In genomic region chr21:46096997-46097825, GRCh38 we compare ENCODE assay signal across 8 cellular contexts. TPM values are rescaled to one million over a fixed set of nuclear protein-coding genes. Genes with fewer than 3 reads are reported as not detected.
DNase-seq lines count a peak whose midpoint lies in the region; ATAC-seq and TF ChIP-seq lines count a peak whose summit lies in the region.

No MANE protein-coding gene starts in this region.

- H3K9me2 ChIP-seq in OCI-LY7 (ENCODE audit: insufficient read depth, low read length) = no peaks in the 10 kb centered on the region

- BruUV-seq in OCI-LY7 (replicated peaks; lab: Mats Ljungman, UMichigan) = no TSS peak

- ATAC-seq in effector memory CD8-positive, alpha-beta T cell (replicated peaks) = no peak
- ATAC-seq in naive B cell (ENCODE audit: low read depth in 2 of 2) = peak in 1 of 2 donors; percentile 12
- ATAC-seq in HG03354 (IDR thresholded peaks at IDR 0.05; ENCODE audit: poor library complexity, severe bottlenecking, unreplicated experiment) = no peak
- ATAC-seq in GM21528 (IDR thresholded peaks at IDR 0.05; ENCODE audit: low FRiP score, unreplicated experiment) = no peak

- intact Hi-C loops in OCI-LY7 (cut with micrococcal nuclease; ENCODE audit: unreplicated experiment) = no loop called here

- H3K4me1 Mint-ChIP-seq in IgD-negative memory B cell (no peaks in the 10 kb centered on the region), naive B cell (peaks cover 0 to 4% (median 3%) of the 10 kb centered on the region in 3 donors)
- H3K4me1 Mint-ChIP-seq in effector memory CD8-positive, alpha-beta T cell (ENCODE audit: low read depth in 2 of 2) = peaks cover 9 to 15% of the 10 kb centered on the region in 2 donors

- no peaks in the 10 kb centered on the region for H3K9me3 ChIP-seq in OCI-LY7 (ENCODE audit: low read length)

- H3K27me3 Mint-ChIP-seq in IgD-negative memory B cell = peaks cover 28% of the 10 kb centered on the region
- H3K27me3 Mint-ChIP-seq in effector memory CD8-positive, alpha-beta T cell = peaks cover 17 to 50% of the 10 kb centered on the region in 2 donors
- peaks cover 29 to 49% (median 48%) of the 10 kb centered on the region in 3 donors for H3K27me3 Mint-ChIP-seq in naive B cell

- H3K27ac Mint-ChIP-seq in IgD-negative memory B cell (peak overlapping the region in 1 of 3 donors; percentile 89), naive B cell (no peak overlapping the region)
- H3K27ac Mint-ChIP-seq in effector memory CD8-positive, alpha-beta T cell = no peak overlapping the region

- no peak overlapping the region for H2AFZ ChIP-seq in ACC112 (ENCODE audit: low read length, unreplicated experiment)
- no peak overlapping the region for H2AFZ ChIP-seq in OCI-LY7 (ENCODE audit: low read length)

- H3K4me3 ChIP-seq in ACC112 (ENCODE audit: low read depth, low read length) (peak overlapping the region; percentile 95), OCI-LY7 (ENCODE audit: low read depth, low read length, poor library complexity, severe bottlenecking) (no peak overlapping the region)

- no peaks in the 10 kb centered on the region for H4K20me1 ChIP-seq in OCI-LY7 (ENCODE audit: insufficient read depth, low read length)

- H3K4me1 ChIP-seq in ACC112 (ENCODE audit: control insufficient read depth, insufficient read depth, low read length, unreplicated experiment) (peaks cover 30% of the 10 kb centered on the region), OCI-LY7 (ENCODE audit: insufficient read depth, low read length, poor library complexity, severe bottlenecking) (no peaks in the 10 kb centered on the region)

- CTCF ChIA-PET in OCI-LY7 (lab: Charles Lee; ENCODE audit: unreplicated experiment) = no interaction called here

- POLR2A ChIA-PET in OCI-LY7 (lab: Charles Lee) = no interaction called here

- TF ChIP-seq CTCF in OCI-LY7 (conservative IDR thresholded peaks at IDR 0.05; ENCODE audit: low read length) = no peak

- H3K36me3 Mint-ChIP-seq in IgD-negative memory B cell = no peaks in the 10 kb centered on the region
- peaks cover 3% of the 10 kb centered on the region for H3K36me3 Mint-ChIP-seq in effector memory CD8-positive, alpha-beta T cell (ENCODE audit: insufficient read depth)
- peaks cover 0 to 8% of the 10 kb centered on the region in 2 donors for H3K36me3 Mint-ChIP-seq in naive B cell

- H3K27ac ChIP-seq in ACC112 (ENCODE audit: low read depth, low read length) (peak overlapping the region; percentile 79; the same call in 1 of the 2 replicates), OCI-LY7 (ENCODE audit: low read depth, low read length, poor library complexity, severe bottlenecking) (no peak overlapping the region)

- peaks cover 0 to 7% (median 6%) of the 10 kb centered on the region in 3 donors for H3K9me3 Mint-ChIP-seq in IgD-negative memory B cell
- peaks cover 0 to under 1% of the 10 kb centered on the region in 2 donors for H3K9me3 Mint-ChIP-seq in effector memory CD8-positive, alpha-beta T cell
- H3K9me3 Mint-ChIP-seq in naive B cell = peaks cover under 1 to 8% (median 2%) of the 10 kb centered on the region in 7 donors

- H3K4me3 Mint-ChIP-seq in IgD-negative memory B cell = peak overlapping the region in 3 of 4 donors; percentile 33 to 81 (median 68)
- peak overlapping the region; percentile 9 to 46 for H3K4me3 Mint-ChIP-seq in effector memory CD8-positive, alpha-beta T cell
- H3K4me3 Mint-ChIP-seq in naive B cell = peak overlapping the region; percentile 9 to 80 (median 56)

- H3K79me2 ChIP-seq in ACC112 (ENCODE audit: control insufficient read depth, insufficient read depth, low read length, unreplicated experiment) = peaks cover 44% of the 10 kb centered on the region
- H3K79me2 ChIP-seq in OCI-LY7 (ENCODE audit: insufficient read depth, low read depth, low read length) = no peaks in the 10 kb centered on the region

- no peak overlapping the region for H3K4me2 ChIP-seq in OCI-LY7 (ENCODE audit: low read length)

- no peaks in the 10 kb centered on the region for H3K27me3 ChIP-seq in ACC112 (ENCODE audit: insufficient read depth, low read length)

- H3K36me3 ChIP-seq in ACC112 (ENCODE audit: insufficient read depth, low read length) (peaks cover 17% of the 10 kb centered on the region), OCI-LY7 (ENCODE audit: insufficient read depth, low read length) (no peaks in the 10 kb centered on the region)

- DNase-seq in effector memory CD8-positive, alpha-beta T cell = no peak
- DNase-seq in naive B cell (no peak), OCI-LY7 (ENCODE audit: low spot score) (no peak), DMS79 (lab: John Stamatoyannopoulos, UW) (no peak)

RNA-seq across cellular contexts. Expression of gene COL6A2, which starts 0.7 kb away (rescaled TPM):
- polyA plus RNA-seq in IgD-negative memory B cell = 0.14 TPM
- polyA plus RNA-seq in naive B cell (ENCODE audit: low read depth in 6 of 6) = under 1 TPM in 4 of 6 donors, not detected in 2; 0.16 to 0.56 (median 0.17) TPM
- total RNA-seq in OCI-LY7 (2014; rRNA removed; shearing (Covaris generic)) = 0.13 TPM in 1 of 2 replicates, not detected in the other
- total RNA-seq in OCI-LY7 (2022) = not detected in 2 replicates

RNA-seq across cellular contexts. Expression of gene FTCD, which starts 58.2 kb away (rescaled TPM):
- not detected for polyA plus RNA-seq in IgD-negative memory B cell
- not detected for polyA plus RNA-seq in naive B cell (ENCODE audit: low read depth in 6 of 6)
- 0.06 and 0.21 TPM in 2 replicates for total RNA-seq in OCI-LY7 (2014; rRNA removed; shearing (Covaris generic))
- 0.41 and 1.1 TPM in 2 replicates for total RNA-seq in OCI-LY7 (2022)
